ENCODE assay signal across 1 cellular context in the genomic region with DNA sequence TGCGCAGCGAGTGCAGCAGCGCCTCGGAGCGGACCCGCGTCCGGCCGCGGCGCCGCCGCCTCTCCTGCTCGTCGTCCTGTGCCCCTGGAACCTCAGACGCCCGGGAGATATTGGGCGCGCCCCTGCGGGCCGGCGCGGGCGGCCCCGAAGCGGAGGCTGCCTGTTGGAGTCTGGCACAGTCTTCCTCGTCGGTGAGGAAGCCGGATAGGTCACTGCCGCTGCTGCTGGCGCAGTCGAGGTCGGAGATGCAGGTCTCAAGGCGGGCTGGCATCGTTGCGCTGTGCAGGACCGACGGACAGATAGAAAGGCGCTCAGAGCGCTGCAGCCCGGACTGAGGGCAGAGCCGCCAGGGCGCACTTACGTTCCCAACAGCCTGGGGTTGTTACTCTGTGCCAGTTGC.
TF ChIP-seq lines count a peak whose summit lies in the region.

No MANE protein-coding gene starts in this region.

TF ChIP-seq in H1, 55 proteins besides CTCF, POLR2A, EP300 and RAD21:
- TF ChIP-seq RNF2 (IDR thresholded peaks at IDR 0.05; ENCODE audit: borderline replicate concordance, low read depth, low read length, missing control alignments, poor library complexity, severe bottlenecking) (peak; percentile 84), EZH2 (IDR thresholded peaks at IDR 0.05; ENCODE audit: low read depth, low read length, severe bottlenecking) (peak; percentile 89), SIRT6 (IDR thresholded peaks at IDR 0.05; ENCODE audit: low read length) (no peak), SUZ12 (IDR thresholded peaks at IDR 0.05; ENCODE audit: low read length) (peak; percentile 89)
